7 cellular contexts compared by ENCODE assay signal in the genomic region with DNA sequence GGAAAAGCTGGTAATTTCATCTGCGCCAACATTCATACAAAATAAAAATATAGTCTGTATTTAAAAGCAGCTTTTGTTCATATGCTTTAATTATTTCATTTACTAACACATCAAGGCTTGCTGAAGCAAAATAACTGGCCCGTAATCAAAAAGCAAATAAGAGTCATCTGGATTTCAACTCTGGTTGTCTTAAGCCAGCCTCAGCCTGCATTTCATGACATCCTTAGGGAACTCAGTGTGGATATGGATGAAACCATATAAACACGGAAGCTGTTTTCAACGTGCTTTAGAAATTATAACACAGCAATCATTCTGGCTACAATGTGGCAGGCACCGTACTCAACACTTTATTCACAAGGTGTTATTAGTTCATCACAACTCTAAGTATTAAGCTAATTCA. TPM values are rescaled to one million over a fixed set of nuclear protein-coding genes. Genes with fewer than 3 reads are reported as not detected.
DNase-seq lines count a peak whose midpoint lies in the region; ATAC-seq and TF ChIP-seq lines count a peak whose summit lies in the region.

No MANE protein-coding gene starts in this region.

- peaks cover 11% of the 10 kb centered on the region; the same call in 1 of the 2 replicates for H4K20me1 ChIP-seq in GM23338 (replicated peaks; ENCODE audit: insufficient read depth)

- H3K36me3 Mint-ChIP-seq in GM23338 (ENCODE audit: low read depth): no peaks in the 10 kb centered on the region

- H3K79me2 ChIP-seq in GM23338 (replicated peaks; ENCODE audit: insufficient read depth): peaks cover 57% of the 10 kb centered on the region

- H3K4me2 ChIP-seq in GM23338: peak overlapping the region; percentile 89

- no peak for TF ChIP-seq POLR2A in spleen (IDR thresholded peaks at IDR 0.05)

- H3K9me3 Mint-ChIP-seq in GM23338: no peaks in the 10 kb centered on the region

- 25% methylated on average over 5 of the region's 5 CpGs for WGBS in right cardiac atrium
- WGBS in spleen, 5 donors: 38 to 39% (median 39%) methylated on average over 5 of the region's 5 CpGs

- no peaks in the 10 kb centered on the region for H3K27me3 ChIP-seq in GM23338 (ENCODE audit: insufficient read depth)
- no peaks in the 10 kb centered on the region for H3K27me3 ChIP-seq in right cardiac atrium (ENCODE audit: control insufficient read depth, insufficient read depth)
- peaks cover 0 to 10% (median 0%) of the 10 kb centered on the region in 7 donors for H3K27me3 ChIP-seq in spleen (replicated peaks in 1 of 7)

- H3F3A ChIP-seq in GM23338 (replicated peaks; ENCODE audit: low read depth): no peaks in the 10 kb centered on the region

- H3K4me1 Mint-ChIP-seq in GM23338: peaks cover 17% of the 10 kb centered on the region; the same call in 2 of the 3 replicates

- intact Hi-C loops in right cardiac atrium (cut with DNase I) (no loop called here), spleen (cut with DNase I; ENCODE audit: low total_unique reads) (no loop called here)

- ATAC-seq in GM23338 (no peak), right cardiac atrium (no peak), GM19452 (IDR thresholded peaks at IDR 0.05; ENCODE audit: unreplicated experiment) (no peak), HG03457 (IDR thresholded peaks at IDR 0.05; ENCODE audit: unreplicated experiment) (no peak)

- peak overlapping the region; percentile 97 for H3K4me3 Mint-ChIP-seq in GM23338

- peak overlapping the region; percentile 98 for H3K27ac Mint-ChIP-seq in GM23338

- TF ChIP-seq CTCF in GM23338 (conservative IDR thresholded peaks at IDR 0.05; ENCODE audit: low read depth in 2 of 2) (no peak), VCaP (conservative IDR thresholded peaks at IDR 0.05) (no peak), spleen (IDR thresholded peaks at IDR 0.05 in 8 of 11, conservative IDR thresholded peaks at IDR 0.05 in 3 of 11) (no peak)

- no peak overlapping the region for H2AFZ ChIP-seq in GM23338

- H3K27ac ChIP-seq in GM23338 (ENCODE audit: low read depth): no peak overlapping the region
- H3K27ac ChIP-seq in VCaP: peak overlapping the region; percentile 89
- H3K27ac ChIP-seq in right cardiac atrium (ENCODE audit: low read length): no peak overlapping the region
- peak overlapping the region in 6 of 8 donors; percentile 82 to 89 (median 86) for H3K27ac ChIP-seq in spleen

- H3K4me3 ChIP-seq in GM23338: peak overlapping the region; percentile 78
- peak overlapping the region; percentile 77 for H3K4me3 ChIP-seq in right cardiac atrium (ENCODE audit: low read length)
- H3K4me3 ChIP-seq in spleen: peak overlapping the region; percentile 55 to 91 (median 80)

- H3K27me3 Mint-ChIP-seq in GM23338 (ENCODE audit: insufficient read depth, low read depth, poor library complexity): peaks cover 10% of the 10 kb centered on the region

- H3K9me2 ChIP-seq in GM23338 (ENCODE audit: insufficient read depth): no peaks in the 10 kb centered on the region

- DNase-seq in GM23338 (ENCODE audit: low spot score) (no peak), right cardiac atrium (no peak), spleen (no peak), NCI-H774 (lab: John Stamatoyannopoulos, UW) (no peak)

- H3K36me3 ChIP-seq in GM23338 (ENCODE audit: insufficient read depth) (no peaks in the 10 kb centered on the region), spleen (no peaks in the 10 kb centered on the region)

- H3K9me3 ChIP-seq in right cardiac atrium (ENCODE audit: control insufficient read depth, low read length) (no peaks in the 10 kb centered on the region), spleen (no peaks in the 10 kb centered on the region)

- H3K4me1 ChIP-seq in GM23338 (ENCODE audit: insufficient read depth) (no peaks in the 10 kb centered on the region), right cardiac atrium (ENCODE audit: control insufficient read depth, insufficient read depth, low read length) (peaks cover 5% of the 10 kb centered on the region), spleen (peaks cover 0 to 60% (median 37%) of the 10 kb centered on the region in 6 donors)

TF ChIP-seq in GM23338, 12 proteins besides CTCF, POLR2A, EP300 and RAD21 (continues in another document):
- no peak for TF ChIP-seq POLR2AphosphoS5 (IDR thresholded peaks at IDR 0.05; ENCODE audit: low read depth)
- no peak for TF ChIP-seq STAT1 (IDR thresholded peaks at IDR 0.05; ENCODE audit: unreplicated experiment)
- no peak for TF ChIP-seq JUNB (IDR thresholded peaks at IDR 0.05; ENCODE audit: unreplicated experiment)
- TF ChIP-seq, protein P1, sequence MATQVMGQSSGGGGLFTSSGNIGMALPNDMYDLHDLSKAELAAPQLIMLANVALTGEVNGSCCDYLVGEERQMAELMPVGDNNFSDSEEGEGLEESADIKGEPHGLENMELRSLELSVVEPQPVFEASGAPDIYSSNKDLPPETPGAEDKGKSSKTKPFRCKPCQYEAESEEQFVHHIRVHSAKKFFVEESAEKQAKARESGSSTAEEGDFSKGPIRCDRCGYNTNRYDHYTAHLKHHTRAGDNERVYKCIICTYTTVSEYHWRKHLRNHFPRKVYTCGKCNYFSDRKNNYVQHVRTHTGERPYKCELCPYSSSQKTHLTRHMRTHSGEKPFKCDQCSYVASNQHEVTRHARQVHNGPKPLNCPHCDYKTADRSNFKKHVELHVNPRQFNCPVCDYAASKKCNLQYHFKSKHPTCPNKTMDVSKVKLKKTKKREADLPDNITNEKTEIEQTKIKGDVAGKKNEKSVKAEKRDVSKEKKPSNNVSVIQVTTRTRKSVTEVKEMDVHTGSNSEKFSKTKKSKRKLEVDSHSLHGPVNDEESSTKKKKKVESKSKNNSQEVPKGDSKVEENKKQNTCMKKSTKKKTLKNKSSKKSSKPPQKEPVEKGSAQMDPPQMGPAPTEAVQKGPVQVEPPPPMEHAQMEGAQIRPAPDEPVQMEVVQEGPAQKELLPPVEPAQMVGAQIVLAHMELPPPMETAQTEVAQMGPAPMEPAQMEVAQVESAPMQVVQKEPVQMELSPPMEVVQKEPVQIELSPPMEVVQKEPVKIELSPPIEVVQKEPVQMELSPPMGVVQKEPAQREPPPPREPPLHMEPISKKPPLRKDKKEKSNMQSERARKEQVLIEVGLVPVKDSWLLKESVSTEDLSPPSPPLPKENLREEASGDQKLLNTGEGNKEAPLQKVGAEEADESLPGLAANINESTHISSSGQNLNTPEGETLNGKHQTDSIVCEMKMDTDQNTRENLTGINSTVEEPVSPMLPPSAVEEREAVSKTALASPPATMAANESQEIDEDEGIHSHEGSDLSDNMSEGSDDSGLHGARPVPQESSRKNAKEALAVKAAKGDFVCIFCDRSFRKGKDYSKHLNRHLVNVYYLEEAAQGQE (IDR thresholded peaks at IDR 0.05; ENCODE audit: unreplicated experiment): no peak

RNA-seq across cellular contexts. Expression of gene COX16, which starts 0.9 kb away (rescaled TPM):
- total RNA-seq in GM23338 (2014; rRNA removed; shearing (Covaris generic)): 41.5 and 44.0 TPM in 2 replicates
- polyA plus RNA-seq in GM23338 (2016; fragmentation: Nextera tagmentation; extraction: Ambion mirVana) (238 and 247 TPM in 2 replicates), right cardiac atrium (54.9 TPM), spleen (10 to 100 TPM; 42.2 to 66.4 (median 59.6) TPM)
- total RNA-seq in right cardiac atrium (10 to 100 TPM; 25.3 to 32.7 (median 28.7) TPM), spleen (10 to 100 TPM; 20.2 to 35.3 (median 25.5) TPM)

RNA-seq across cellular contexts. Expression of gene SYNJ2BP, which starts 58.3 kb away (rescaled TPM):
- total RNA-seq in GM23338 (2014; rRNA removed; shearing (Covaris generic)): 22.3 and 24.2 TPM in 2 replicates
- polyA plus RNA-seq in GM23338 (2016; fragmentation: Nextera tagmentation; extraction: Ambion mirVana) (36.4 and 48.2 TPM in 2 replicates), right cardiac atrium (17.9 TPM), spleen (10 to 100 TPM in 1 of 3 donors, 1 to 10 TPM in 2; 4.8 to 11.0 (median 6.5) TPM)
- total RNA-seq in right cardiac atrium (10 to 100 TPM; 42.7 to 51.6 (median 44.7) TPM), spleen (10 to 100 TPM; 19.0 to 29.1 (median 23.7) TPM)

Comparison
In these comparisons a context has a peak if more than half of its experiments do, and no peak if none do; other contexts are left out.
1. H3K27ac ChIP-seq: peak in VCaP (single experiment) and spleen (6 of 8); none in GM23338 (single experiment) and right cardiac atrium (single experiment).
2. Peak in every context shown above with its lines, with median percentiles within 50 percentile points of each other: H3K4me3 ChIP-seq.